8 cellular contexts compared by ENCODE assay signal in the genomic region with DNA sequence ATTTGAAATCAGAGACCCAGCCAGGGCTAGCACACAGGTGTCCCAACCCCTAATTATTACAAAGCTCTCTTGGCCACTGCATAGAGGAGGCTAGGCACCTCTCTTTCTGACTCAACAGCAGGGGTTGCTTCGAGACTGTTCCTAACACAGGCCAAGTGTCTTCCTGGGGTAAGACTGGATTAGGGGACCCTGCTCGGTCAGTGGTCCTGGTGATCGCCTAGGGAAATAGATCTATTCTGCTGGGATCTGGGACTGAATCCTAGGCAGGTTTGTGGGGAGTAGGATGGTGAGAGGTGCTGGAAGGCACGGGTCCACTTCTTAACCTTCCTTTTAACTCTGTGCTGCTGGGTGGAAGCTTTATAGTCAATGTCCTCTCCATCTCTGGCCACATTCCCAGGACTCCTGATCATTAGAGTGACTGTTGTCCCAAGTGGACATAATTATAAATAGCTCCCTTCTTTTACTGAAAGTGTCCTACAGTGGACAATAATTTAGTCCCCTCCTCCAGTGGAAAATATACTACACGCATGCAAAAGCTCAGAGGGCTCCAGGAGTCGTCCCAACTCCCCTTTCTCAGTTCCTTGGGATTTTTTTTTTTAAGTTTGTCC. TPM values are rescaled to one million over a fixed set of nuclear protein-coding genes. Genes with fewer than 3 reads are reported as not detected.
DNase-seq lines count a peak whose midpoint lies in the region; ATAC-seq, FAIRE-seq and TF ChIP-seq lines count a peak whose summit lies in the region.

No MANE protein-coding gene starts in this region.

- CTCF ChIA-PET in naive thymus-derived CD4-positive, alpha-beta T cell (lab: Charles Lee): interaction anchor here (0.6 to 4.7 kb wide), 26 partner anchors 11 to 1026 kb away, joined by 3 to 45 read pairs (median 4); no protein-coding TSS in a partner anchor

- POLR2A ChIA-PET in naive thymus-derived CD4-positive, alpha-beta T cell (lab: Charles Lee): interaction anchor here (0.6 to 3.7 kb wide), 20 partner anchors 11 to 884 kb away, joined by 3 to 39 read pairs (median 4); no protein-coding TSS in a partner anchor

- H3K36me3 Mint-ChIP-seq in naive thymus-derived CD4-positive, alpha-beta T cell: peaks cover 0 to 24% (median 7%) of the 10 kb centered on the region in 5 donors

- peak overlapping the region; percentile 88 to 100 (median 96) for H3K4me3 Mint-ChIP-seq in naive thymus-derived CD4-positive, alpha-beta T cell

- no peak for TF ChIP-seq CTCF in colonic mucosa (IDR thresholded peaks at IDR 0.05)

- H3K9me3 Mint-ChIP-seq in naive thymus-derived CD4-positive, alpha-beta T cell: peaks cover 0 to 4% (median 0%) of the 10 kb centered on the region in 11 donors

- peak; percentile 38 for DNase-seq in M059J (ENCODE audit: low read depth)
- no peak for DNase-seq in colonic mucosa
- DNase-seq in naive thymus-derived CD4-positive, alpha-beta T cell: no peak
- no peak for DNase-seq in AG08396 (ENCODE audit: low spot score)
- no peak for DNase-seq in NCI-H748 treated with DMSO at 0.1 percent for 48 hours (lab: John Stamatoyannopoulos, UW)
- DNase-seq in HT-29 (ENCODE audit: low spot score): no peak
- DNase-seq in SKM-1 treated with dmso at 0.1 percent for 144 hours (lab: John Stamatoyannopoulos, UW; ENCODE audit: unreplicated experiment): no peak

- no peak for ATAC-seq in naive thymus-derived CD4-positive, alpha-beta T cell

- intact Hi-C loops in colonic mucosa (cut with DNase I): loop anchor here (5.0 to 10.0 kb wide), 2 partner anchors 217 to 289 kb away; no protein-coding TSS in a partner anchor
- intact Hi-C loops in naive thymus-derived CD4-positive, alpha-beta T cell (cut with micrococcal nuclease): loop anchor here (5.0 to 10.0 kb wide), 11 partner anchors 283 to 1371 kb away; partner anchors contain the start of genes LPIN1 (in 1 of the 2) and ROCK2 (in 1 of the 2)

- H3K4me3 ChIP-seq in colonic mucosa: no peak overlapping the region
- peak overlapping the region; percentile 77 for H3K4me3 ChIP-seq in naive thymus-derived CD4-positive, alpha-beta T cell (ENCODE audit: low read length)

- peak; percentile 65 for FAIRE-seq in A204.1 (lab: Jason Lieb, UNC)

- no peak overlapping the region for H3K9ac ChIP-seq in colonic mucosa (ENCODE audit: low read depth in 2 of 2, low read length in 2 of 2)

- H3K4me1 Mint-ChIP-seq in naive thymus-derived CD4-positive, alpha-beta T cell: peaks cover 34 to 65% (median 53%) of the 10 kb centered on the region in 7 donors

- H3K4me1 ChIP-seq in colonic mucosa: no peaks in the 10 kb centered on the region
- H3K4me1 ChIP-seq in naive thymus-derived CD4-positive, alpha-beta T cell (ENCODE audit: control insufficient read depth in 2 of 2, insufficient read depth in 2 of 2, low read length in 2 of 2): peaks cover 17 to 26% of the 10 kb centered on the region in 2 donors

- H3K36me3 ChIP-seq in colonic mucosa: no peaks in the 10 kb centered on the region
- H3K36me3 ChIP-seq in naive thymus-derived CD4-positive, alpha-beta T cell (ENCODE audit: control insufficient read depth in 2 of 3, insufficient read depth in 3 of 3, low read length in 3 of 3): peaks cover 0 to 20% (median 0%) of the 10 kb centered on the region in 3 experiments

- H3K9me3 ChIP-seq in colonic mucosa: no peaks in the 10 kb centered on the region
- H3K9me3 ChIP-seq in naive thymus-derived CD4-positive, alpha-beta T cell (ENCODE audit: control insufficient read depth in 2 of 3, low read length in 3 of 3): no peaks in the 10 kb centered on the region

- H3K27ac ChIP-seq in colonic mucosa: peak overlapping the region; percentile 87
- peak overlapping the region; percentile 84 for H3K27ac ChIP-seq in naive thymus-derived CD4-positive, alpha-beta T cell (ENCODE audit: low read depth, low read length)

- H3K27ac Mint-ChIP-seq in naive thymus-derived CD4-positive, alpha-beta T cell: peak overlapping the region; percentile 92 to 97 (median 96)

- peaks cover 0 to 15% (median 0%) of the 10 kb centered on the region in 5 donors for H3K27me3 Mint-ChIP-seq in naive thymus-derived CD4-positive, alpha-beta T cell

- H3K27me3 ChIP-seq in colonic mucosa: peaks cover 20% of the 10 kb centered on the region
- no peaks in the 10 kb centered on the region for H3K27me3 ChIP-seq in naive thymus-derived CD4-positive, alpha-beta T cell (ENCODE audit: control insufficient read depth in 2 of 2, insufficient read depth in 2 of 2, low read length in 2 of 2)

RNA-seq across cellular contexts. Expression of gene TRIB2, which starts 1.4 kb away (rescaled TPM):
- total RNA-seq in M059J (2014; rRNA removed; shearing (Covaris generic)): 22.3 and 25.2 TPM in 2 replicates
- 10 to 100 TPM in 1 of 2 donors, 1 to 10 TPM in 1; 3.7 to 10.5 TPM for total RNA-seq in colonic mucosa
- total RNA-seq in naive thymus-derived CD4-positive, alpha-beta T cell: 100 to 1,000 TPM in 3 of 5 experiments, 10 to 100 TPM in 2; 63.1 to 125 (median 110) TPM
- polyA plus RNA-seq in naive thymus-derived CD4-positive, alpha-beta T cell: 10 to 100 TPM; 41.3 to 57.7 TPM
- 5.7 and 8.6 TPM in 2 replicates for total RNA-seq in HT-29 (2014; rRNA removed; shearing (Covaris generic))
